Comparison of ENCODE assay signal across 1 cellular context in genomic region chr2:98412751-98413445, GRCh38.
A peak's percentile ranks its signal among the peaks of the same experiment; 100 is the strongest.
TF ChIP-seq lines count a peak whose summit lies in the region.

No MANE protein-coding gene starts in this region.

TF ChIP-seq in HepG2, 621 proteins besides CTCF, POLR2A, EP300 and RAD21 (continued from another document):
- TF ChIP-seq ZNF609 (CRISPR knock-in tag; IDR thresholded peaks at IDR 0.05; ENCODE audit: borderline replicate concordance) = no peak
- no peak for TF ChIP-seq ZC3H4 (CRISPR knock-in tag; IDR thresholded peaks at IDR 0.05; ENCODE audit: borderline replicate concordance)
- no peak for TF ChIP-seq FOXP1 (IDR thresholded peaks at IDR 0.05)
- TF ChIP-seq FOXP1 (CRISPR knock-in tag; IDR thresholded peaks at IDR 0.05) = no peak
- TF ChIP-seq HNF1B (CRISPR knock-in tag; IDR thresholded peaks at IDR 0.05) = no peak
- peak; percentile 38; the same call in 1 of the 2 replicates for TF ChIP-seq TARDBP (CRISPR knock-in tag; IDR thresholded peaks at IDR 0.05)
- TF ChIP-seq FOXA1 (IDR thresholded peaks at IDR 0.05) = no peak
- TF ChIP-seq FOXA1 (CRISPR knock-in tag; IDR thresholded peaks at IDR 0.05) = peak; percentile 53
- peak; percentile 38; the same call in 1 of the 2 replicates for TF ChIP-seq ZMYM4 (CRISPR knock-in tag; IDR thresholded peaks at IDR 0.05)
- peak; percentile 44; the same call in 1 of the 2 replicates for TF ChIP-seq FOXK1 (CRISPR knock-in tag; IDR thresholded peaks at IDR 0.05; ENCODE audit: borderline replicate concordance, low read depth)
- TF ChIP-seq CREB1 (IDR thresholded peaks at IDR 0.05) = no peak
- TF ChIP-seq CREB1 (CRISPR knock-in tag; IDR thresholded peaks at IDR 0.05) = 0 out of 2 replicates have a peak, but pooled peaks have one; percentile 29
- 0 out of 2 replicates have a peak, but pooled peaks have one; percentile 23 for TF ChIP-seq POGZ (CRISPR knock-in tag; IDR thresholded peaks at IDR 0.05)
- TF ChIP-seq HNRNPLL (IDR thresholded peaks at IDR 0.05; ENCODE audit: low read depth, low read length, poor library complexity, severe bottlenecking) = no peak
- 0 out of 2 replicates have a peak, but pooled peaks have one; percentile 50 for TF ChIP-seq SNAPC2 (CRISPR knock-in tag; IDR thresholded peaks at IDR 0.05)
- TF ChIP-seq GATAD2A (CRISPR knock-in tag; IDR thresholded peaks at IDR 0.05) = 0 out of 2 replicates have a peak, but pooled peaks have one; percentile 26
- TF ChIP-seq STAG1 (CRISPR knock-in tag; IDR thresholded peaks at IDR 0.05) = peak; percentile 85
- 0 out of 2 replicates have a peak, but pooled peaks have one; percentile 28 for TF ChIP-seq MEF2D (CRISPR knock-in tag; IDR thresholded peaks at IDR 0.05)
- TF ChIP-seq ZNF124 (CRISPR knock-in tag; IDR thresholded peaks at IDR 0.05) = 0 out of 2 replicates have a peak, but pooled peaks have one; percentile 28
- no peak for TF ChIP-seq NBN (conservative IDR thresholded peaks at IDR 0.05)
- peak; percentile 98 for TF ChIP-seq NR2F6 (IDR thresholded peaks at IDR 0.05)
- TF ChIP-seq NR2F6 (CRISPR knock-in tag; IDR thresholded peaks at IDR 0.05) = peak; percentile 98
- peak; percentile 80 for TF ChIP-seq NR2F2 (IDR thresholded peaks at IDR 0.05; ENCODE audit: borderline replicate concordance, low read depth)
- 0 out of 2 replicates have a peak, but pooled peaks have one; percentile 22 for TF ChIP-seq FOXO1 (CRISPR knock-in tag; IDR thresholded peaks at IDR 0.05)
- peak; percentile 40; the same call in 1 of the 2 replicates for TF ChIP-seq ZNF644 (CRISPR knock-in tag; IDR thresholded peaks at IDR 0.05; ENCODE audit: low read depth)
- TF ChIP-seq SMC3 (IDR thresholded peaks at IDR 0.05; ENCODE audit: low read length) = peak; percentile 79
- peak; percentile 39 for TF ChIP-seq XRCC5 (optimal IDR thresholded peaks at IDR 0.05; ENCODE audit: low read length)
- peak; percentile 43; the same call in 1 of the 2 replicates for TF ChIP-seq FOXA3 (CRISPR knock-in tag; IDR thresholded peaks at IDR 0.05)
- TF ChIP-seq REPIN1 (CRISPR knock-in tag; IDR thresholded peaks at IDR 0.05; ENCODE audit: borderline replicate concordance, low read depth) = peak; percentile 45; the same call in 1 of the 2 replicates
- TF ChIP-seq HOMEZ (CRISPR knock-in tag; IDR thresholded peaks at IDR 0.05; ENCODE audit: low read depth) = peak; percentile 52; the same call in 1 of the 2 replicates
- peak; percentile 72 for TF ChIP-seq ARID3A (IDR thresholded peaks at IDR 0.05; ENCODE audit: low read depth, low read length)
- TF ChIP-seq SOX6 (IDR thresholded peaks at IDR 0.05) = no peak
- TF ChIP-seq SOX6 (CRISPR knock-in tag; IDR thresholded peaks at IDR 0.05) = peak; percentile 29; the same call in 1 of the 2 replicates
- TF ChIP-seq SOX13 (IDR thresholded peaks at IDR 0.05) = no peak
- TF ChIP-seq SOX13 (CRISPR knock-in tag; conservative IDR thresholded peaks at IDR 0.05 in 1 of 2, IDR thresholded peaks at IDR 0.05 in 1 of 2) = peak in 1 of 2 experiments; percentile 52; a peak in 1 of 4 replicates
- peak; percentile 33 for TF ChIP-seq TEAD3 (CRISPR knock-in tag; optimal IDR thresholded peaks at IDR 0.05; ENCODE audit: borderline replicate concordance)
